22 cellular contexts compared by ENCODE assay signal in genomic region chr2:215407596-215408264, GRCh38. TPM values are rescaled to one million over a fixed set of nuclear protein-coding genes. Genes with fewer than 3 reads are reported as not detected.
DNase-seq lines count a peak whose midpoint lies in the region; ATAC-seq and TF ChIP-seq lines count a peak whose summit lies in the region.
"Had no signal": no experiment of that assay in that cellular context is flagged by ENCODE, and none has a peak within 500 bp of the region (broad histone marks: within the 10 kb centered on the region; RNA-seq: fewer than 3 reads in every experiment).

No MANE protein-coding gene starts in this region.

- peak overlapping the region; percentile 11 for H2BK5ac ChIP-seq in IMR-90 (ENCODE audit: low read depth, low read length, poor library complexity, severe bottlenecking)

- no peak overlapping the region; the same call in 1 of the 2 replicates for H4K5ac ChIP-seq in IMR-90 (ENCODE audit: low read depth, low read length)

- H3K36me3 ChIP-seq in IMR-90 (ENCODE audit: control insufficient read depth, insufficient read depth, low read length), result peaks cover 65% of the 10 kb centered on the region
- peaks cover 7 to 92% of the 10 kb centered on the region in 2 donors for H3K36me3 ChIP-seq in gastroesophageal sphincter
- H3K36me3 ChIP-seq in sigmoid colon, result peaks cover 46 to 100% (median 54%) of the 10 kb centered on the region in 4 donors
- H3K36me3 ChIP-seq in stomach, result peaks cover 10 to 78% (median 47%) of the 10 kb centered on the region in 4 donors

- H3K4me1 ChIP-seq in IMR-90 (ENCODE audit: control insufficient read depth, insufficient read depth, low read length) (peaks cover 20% of the 10 kb centered on the region), gastroesophageal sphincter (peaks cover 0 to 55% (median 10%) of the 10 kb centered on the region in 3 donors), sigmoid colon (peaks cover 0 to 36% (median 20%) of the 10 kb centered on the region in 4 donors), stomach (no peaks in the 10 kb centered on the region)

- peaks cover 35 to 57% of the 10 kb centered on the region in 2 experiments for H3K79me1 ChIP-seq in IMR-90 (ENCODE audit: low read depth in 1 of 2, low read length in 2 of 2)

- no peak overlapping the region for H4K91ac ChIP-seq in IMR-90 (ENCODE audit: insufficient read depth, low read depth, low read length)

- no peak for DNase-seq in IMR-90
- DNase-seq in chondrocyte (ENCODE audit: low spot score), result no peak
- no peak for DNase-seq in sigmoid colon
- DNase-seq in T-helper 9 cell, result no peak
- no peak for DNase-seq in COLO829 (ENCODE audit: low spot score)
- no peak for DNase-seq in stomach
- DNase-seq: ACHN; C1 segment of cervical spinal cord; CD8-positive, alpha-beta memory T cell; DMS79; H7; KG1; MV-4-11; NCI-H1694 treated with DMSO at 0.1 percent for 48 hours; NCI-H2107; NCI-H510A; NCI-H774; OCI-M1; SHP77 had no signal

- H3K9me1 ChIP-seq in IMR-90 (ENCODE audit: insufficient read depth, low read length), result peaks cover 21% of the 10 kb centered on the region

- no CpG with 5 or more reads among the region's 10 CpGs for whole genome bisulfite sequencing in IMR-90 (ENCODE audit: extremely low coverage in 2 of 2, insufficient read length in 1 of 2), 2 experiments
- 39 to 53% methylated on average over 3 to 4 of the region's 10 CpGs for WGBS in gastroesophageal sphincter (ENCODE audit: low coverage in 1 of 2), 2 donors
- WGBS in sigmoid colon, 2 donors, result 71 to 79% methylated on average over 10 of the region's 10 CpGs
- 67 to 78% (median 70%) methylated on average over 10 of the region's 10 CpGs for WGBS in stomach, 5 donors

- no peak overlapping the region for H2AFZ ChIP-seq in IMR-90 (replicated peaks; ENCODE audit: low read length, poor library complexity)

- peak overlapping the region in 1 of 2 experiments; percentile 41; a peak in 1 of 4 replicates for H4K8ac ChIP-seq in IMR-90 (ENCODE audit: low read depth in 2 of 2, low read length in 2 of 2)

- no peak for TF ChIP-seq RAD21 in IMR-90 (IDR thresholded peaks at IDR 0.05; ENCODE audit: low read length)

- peak overlapping the region; percentile 14; the same call in 1 of the 2 replicates for H2BK20ac ChIP-seq in IMR-90 (ENCODE audit: low read depth, low read length)

- no peak overlapping the region for H2BK120ac ChIP-seq in IMR-90 (ENCODE audit: low read depth, low read length)

- in situ Hi-C loops in IMR-90 (cut with MboI; ENCODE audit: low sequenced_read_pairs), result no loop called here

- peak overlapping the region; percentile 15; the same call in 1 of the 2 replicates for H3K4ac ChIP-seq in IMR-90 (ENCODE audit: low read depth, low read length)

- H3K4me3 ChIP-seq in IMR-90 (ENCODE audit: insufficient read depth, low read depth, low read length) (no peak overlapping the region), gastroesophageal sphincter (no peak overlapping the region), sigmoid colon (no peak overlapping the region), stomach (no peak overlapping the region)

- H3K56ac ChIP-seq in IMR-90 (ENCODE audit: extremely low read depth, insufficient read depth, low read length), result no peak overlapping the region

- no peak overlapping the region for H3K9ac ChIP-seq in IMR-90 (ENCODE audit: low read depth, low read length)

- no peaks in the 10 kb centered on the region for H3K9me3 Mint-ChIP-seq in chondrocyte (ENCODE audit: low read depth)

- peaks cover 15% of the 10 kb centered on the region for H4K20me1 ChIP-seq in IMR-90 (ENCODE audit: insufficient read depth, low read length)

- no peak overlapping the region for H2BK15ac ChIP-seq in IMR-90 (ENCODE audit: low read depth, low read length)

- peaks cover 74% of the 10 kb centered on the region for H3K36me3 Mint-ChIP-seq in chondrocyte (ENCODE audit: low read depth)
- H3K36me3 Mint-ChIP-seq: CD8-positive, alpha-beta memory T cell had no signal

- no peaks in the 10 kb centered on the region for H3K27me3 ChIP-seq in IMR-90 (ENCODE audit: control insufficient read depth, insufficient read depth, low read length)
- no peaks in the 10 kb centered on the region for H3K27me3 ChIP-seq in gastroesophageal sphincter
- H3K27me3 ChIP-seq in sigmoid colon, result no peaks in the 10 kb centered on the region
- H3K27me3 ChIP-seq in stomach, result no peaks in the 10 kb centered on the region

- H3K4me1 Mint-ChIP-seq in chondrocyte (ENCODE audit: low read depth), result peaks cover 89% of the 10 kb centered on the region
- H3K4me1 Mint-ChIP-seq: CD8-positive, alpha-beta memory T cell had no signal

- H3K4me2 ChIP-seq in IMR-90 (ENCODE audit: low read depth, low read length), result no peak overlapping the region

- TF ChIP-seq POLR2A in IMR-90 (IDR thresholded peaks at IDR 0.05; ENCODE audit: low read depth, low read length), result peak; percentile 25; the same call in 1 of the 2 replicates
- no peak for TF ChIP-seq POLR2A in gastroesophageal sphincter (IDR thresholded peaks at IDR 0.05)
- TF ChIP-seq POLR2A in sigmoid colon (IDR thresholded peaks at IDR 0.05), result no peak
- TF ChIP-seq POLR2A in stomach (IDR thresholded peaks at IDR 0.05), result no peak

- H3K18ac ChIP-seq in IMR-90 (ENCODE audit: low read depth, low read length), result peak overlapping the region; percentile 36; the same call in 1 of the 2 replicates

- H3K23ac ChIP-seq in IMR-90 (ENCODE audit: low read depth, low read length), result 0 out of 2 replicates have a peak overlapping the region, but pooled peaks have one; percentile 65

- H3K27ac ChIP-seq in IMR-90 (ENCODE audit: insufficient read depth, low read length) (no peak overlapping the region), gastroesophageal sphincter (peak overlapping the region in 3 of 4 donors; percentile 73 to 80 (median 76)), sigmoid colon (peak overlapping the region in 3 of 4 donors; percentile 50 to 73 (median 53)), stomach (peak overlapping the region in 1 of 5 donors; percentile 48)

- no peaks in the 10 kb centered on the region for H3K27me3 Mint-ChIP-seq in chondrocyte (ENCODE audit: low read depth)

- no peak overlapping the region; the same call in 1 of the 2 replicates for H3K14ac ChIP-seq in IMR-90 (replicated peaks; ENCODE audit: low read depth, low read length)

- peak overlapping the region; percentile 90 for H3K27ac Mint-ChIP-seq in chondrocyte (ENCODE audit: unreplicated experiment)
- H3K27ac Mint-ChIP-seq: CD8-positive, alpha-beta memory T cell had no signal

- TF ChIP-seq CTCF in IMR-90 (conservative IDR thresholded peaks at IDR 0.05; ENCODE audit: low read depth, low read length) (no peak), chondrocyte (IDR thresholded peaks at IDR 0.05) (no peak), gastroesophageal sphincter (IDR thresholded peaks at IDR 0.05) (no peak), sigmoid colon (IDR thresholded peaks at IDR 0.05) (no peak), stomach (IDR thresholded peaks at IDR 0.05) (no peak)

- H2AK5ac ChIP-seq in IMR-90 (ENCODE audit: low read depth, low read length), result 0 out of 2 replicates have a peak overlapping the region, but pooled peaks have one; percentile 31

- BruUV-seq in IMR-90 (replicated peaks; lab: Mats Ljungman, UMichigan), result no TSS peak

- no peak for ATAC-seq in IMR-90 (ENCODE audit: low read depth)
- ATAC-seq in gastroesophageal sphincter, result no peak
- ATAC-seq in HG02981 (IDR thresholded peaks at IDR 0.05; ENCODE audit: unreplicated experiment), result no peak
- ATAC-seq: SK-N-SH treated with all-trans-retinoic acid at 6 μM for 48 hours had no signal

- CTCF ChIA-PET in IMR-90 (lab: Yijun Ruan, JAX), result no interaction called here

- dilution Hi-C loops in IMR-90 (cut with HindIII; ENCODE audit: low sequenced_read_pairs, unreplicated experiment), result no loop called here

- H2AK9ac ChIP-seq in IMR-90 (replicated peaks; ENCODE audit: low read depth, low read length, poor library complexity), result no peak overlapping the region

- TF ChIP-seq EP300 in gastroesophageal sphincter (IDR thresholded peaks at IDR 0.05), result no peak
- TF ChIP-seq EP300 in sigmoid colon (IDR thresholded peaks at IDR 0.05), result no peak
- TF ChIP-seq EP300 in stomach (IDR thresholded peaks at IDR 0.05), result no peak

- no peaks in the 10 kb centered on the region for H3K9me3 ChIP-seq in IMR-90 (ENCODE audit: control insufficient read depth, insufficient read depth, low read length)
- no peaks in the 10 kb centered on the region for H3K9me3 ChIP-seq in gastroesophageal sphincter
- H3K9me3 ChIP-seq in sigmoid colon, result no peaks in the 10 kb centered on the region
- no peaks in the 10 kb centered on the region for H3K9me3 ChIP-seq in stomach

- POLR2A ChIA-PET in IMR-90 (lab: Charles Lee; ENCODE audit: unreplicated experiment), result interaction anchor here (0.6 kb wide), 1 partner anchor 505 kb away, joined by 3 read pairs; no protein-coding TSS in a partner anchor

- intact Hi-C loops in IMR-90 (cut with micrococcal nuclease), result no loop called here
- intact Hi-C loops in sigmoid colon (cut with DNase I), result loop anchor here (5.0 kb wide), 1 partner anchor 40 kb away; no protein-coding TSS in a partner anchor
- intact Hi-C loops in stomach (cut with DNase I; ENCODE audit: low total_unique reads), result no loop called here

- peak overlapping the region; percentile 35 for H3K4me3 Mint-ChIP-seq in chondrocyte (ENCODE audit: unreplicated experiment)
- H3K4me3 Mint-ChIP-seq: CD8-positive, alpha-beta memory T cell had no signal

TF ChIP-seq in IMR-90, 13 proteins besides CTCF, POLR2A, EP300 and RAD21 (continues in another document):
- no peak for TF ChIP-seq MAZ (IDR thresholded peaks at IDR 0.05; ENCODE audit: borderline replicate concordance, low read depth, low read length)
- no peak for TF ChIP-seq USF2 (IDR thresholded peaks at IDR 0.05; ENCODE audit: low read depth, low read length)
- no peak for TF ChIP-seq BHLHE40 (IDR thresholded peaks at IDR 0.05; ENCODE audit: low read depth, low read length)
- no peak for TF ChIP-seq RCOR1 (IDR thresholded peaks at IDR 0.05; ENCODE audit: insufficient replicate concordance, low read length)
- no peak for TF ChIP-seq CHD1 (IDR thresholded peaks at IDR 0.05; ENCODE audit: low read depth, low read length)

RNA-seq across cellular contexts. Expression of gene FN1, which starts 28.1 kb away (rescaled TPM):
- total RNA-seq in IMR-90 (2012; rRNA removed), result 7,693 and 8,243 TPM in 2 replicates
- polyA plus RNA-seq in IMR-90 (2012; rRNA removed), result 11,046 and 13,004 TPM in 2 replicates
- 4,918 and 6,925 TPM in 2 replicates for polyA plus RNA-seq in IMR-90 (2012; cell fraction: cytosol; rRNA removed)
- 23,704 and 31,508 TPM in 2 replicates for polyA plus RNA-seq in IMR-90 (2012; cell fraction: nucleus; rRNA removed; ENCODE audit: low replicate concordance)
- total RNA-seq in chondrocyte, result 30,644 to 36,263 TPM (median 31,288 TPM) in 3 replicates
- 1,000 to 10,000 TPM; 1,699 to 4,986 (median 1,920) TPM for total RNA-seq in gastroesophageal sphincter
- total RNA-seq in sigmoid colon, result 1,000 to 10,000 TPM in 2 of 4 donors, 100 to 1,000 TPM in 2; 671 to 3,059 (median 1,333) TPM
- polyA plus RNA-seq in sigmoid colon, result 100 to 1,000 TPM in 1 of 3 donors, 10 to 100 TPM in 2; 13.6 to 140 (median 28.2) TPM
- 100 to 1,000 TPM; 215 to 861 (median 257) TPM for total RNA-seq in stomach
- 100 to 1,000 TPM in 1 of 3 donors, 10 to 100 TPM in 2; 42.0 to 301 (median 44.4) TPM for polyA plus RNA-seq in stomach
